In the genomic region with DNA sequence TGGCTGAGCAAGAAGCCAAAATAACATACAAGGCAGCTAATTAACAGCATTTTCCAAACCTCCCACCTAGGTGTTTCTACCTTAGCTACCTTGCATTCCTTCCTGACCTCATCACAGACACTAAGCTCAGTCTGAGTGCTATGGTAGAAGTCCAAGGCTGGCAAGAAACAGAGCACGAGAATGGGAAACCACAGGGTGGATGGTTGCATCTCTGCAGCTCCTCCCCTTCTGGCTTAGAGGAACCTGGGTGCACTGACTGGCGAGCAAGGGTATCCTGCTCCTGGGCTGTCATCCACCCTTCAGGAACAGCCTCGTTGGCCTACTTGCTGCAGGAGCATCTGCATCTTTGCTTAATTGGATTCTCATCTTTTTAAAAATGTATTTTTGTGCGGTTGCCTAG, we compare ENCODE assay signal across 14 cellular contexts.
"Had no signal": no experiment of that assay in that cellular context is flagged by ENCODE, and none has a peak within 500 bp of the region (broad histone marks: within the 10 kb centered on the region; RNA-seq: fewer than 3 reads in every experiment).

No MANE protein-coding gene starts in this region.

- H3K4me1 ChIP-seq: gastroesophageal sphincter, pancreas, thyroid gland had no signal

- DNase-seq: activated CD4-positive, alpha-beta memory T cell treated with anti-CD3 and anti-CD28 coated beads for 36 hours; activated CD8-positive, alpha-beta memory T cell treated with anti-CD3 and anti-CD28 coated beads, Interleukin-2, amount 10 ng/mL, durations not matched to agents 7 days and 5 days; activated naive CD4-positive, alpha-beta T cell treated with anti-CD3 and anti-CD28 coated beads, Interleukin-2, amount 10 ng/mL, durations not matched to agents 7 days and 5 days; activated T-cell treated with anti-CD3 and anti-CD28 coated beads, Interleukin-2, amount 50 U/mL, for 1 hour; naive B cell; stimulated activated CD4-positive, alpha-beta T cell treated with anti-CD3 and anti-CD28 coated beads, Interleukin-2, amount 100 ng/mL, for 48 hours; thyroid gland had no signal

- H3K79me2 ChIP-seq: hepatocyte had no signal

- H3K36me3 ChIP-seq: gastroesophageal sphincter, pancreas, thyroid gland had no signal

- H3K4me2 ChIP-seq: hepatocyte had no signal

- FAIRE-seq: astrocyte, endometrium, pancreas had no signal

- ATAC-seq: activated CD4-positive, alpha-beta T cell treated with anti-CD3 and anti-CD28 coated beads for 36 hours; activated CD8-positive, alpha-beta memory T cell treated with anti-CD3 and anti-CD28 coated beads, Interleukin-2, amount 10 ng/mL, durations not matched to agents 7 days and 5 days; gastroesophageal sphincter had no signal

- H3K4me3 ChIP-seq: gastroesophageal sphincter, hepatocyte, pancreas, thyroid gland had no signal

- H3K9me3 ChIP-seq: gastroesophageal sphincter, pancreas, thyroid gland had no signal

- H3K27me3 ChIP-seq: gastroesophageal sphincter, pancreas, thyroid gland had no signal

- H2AFZ ChIP-seq: hepatocyte had no signal

- H3K27ac ChIP-seq: gastroesophageal sphincter, hepatocyte, pancreas, thyroid gland, VCaP had no signal
